In genomic region chr13:23377603-23378002, GRCh38 we compare ENCODE assay signal across 10 cellular contexts. TPM values are rescaled to one million over a fixed set of nuclear protein-coding genes. Genes with fewer than 3 reads are reported as not detected.
DNase-seq lines count a peak whose midpoint lies in the region; ATAC-seq and TF ChIP-seq lines count a peak whose summit lies in the region.
"Had no signal": no experiment of that assay in that cellular context is flagged by ENCODE, and none has a peak within 500 bp of the region (broad histone marks: within the 10 kb centered on the region; RNA-seq: fewer than 3 reads in every experiment).

No MANE protein-coding gene starts in this region.

- peaks cover 0 to 6% of the 10 kb centered on the region in 2 donors for H3K36me3 Mint-ChIP-seq in CD4-positive, alpha-beta memory T cell

- H3K27ac ChIP-seq in CD4-positive, alpha-beta memory T cell (ENCODE audit: low read depth, low read length): peak overlapping the region; percentile 16
- H3K27ac ChIP-seq in dorsolateral prefrontal cortex (peak overlapping the region; percentile 37 to 91 (median 77)), trophoblast cell (ENCODE audit: low read depth, low read length) (no peak overlapping the region), upper lobe of left lung (peak overlapping the region in 2 of 4 donors; percentile 31 to 49), thyroid gland (peak overlapping the region in 1 of 3 donors; percentile 7)

- POLR2A ChIA-PET in CD4-positive, alpha-beta memory T cell (lab: Charles Lee; ENCODE audit: partially characterized antibody): no interaction called here

- H3K27me3 Mint-ChIP-seq in CD4-positive, alpha-beta memory T cell: no peaks in the 10 kb centered on the region

- no peak overlapping the region for H2BK5ac ChIP-seq in trophoblast cell (ENCODE audit: low read depth, low read length, poor library complexity)

- H3K18ac ChIP-seq in trophoblast cell (ENCODE audit: low read length): no peak overlapping the region

- H4K91ac ChIP-seq in trophoblast cell (ENCODE audit: low read depth, low read length): no peak overlapping the region

- no peak for ATAC-seq in upper lobe of left lung (ENCODE audit: low FRiP score in 2 of 2)
- ATAC-seq in HG03342 (IDR thresholded peaks at IDR 0.05; ENCODE audit: unreplicated experiment): no peak
- ATAC-seq: left colon had no signal

- H2AFZ ChIP-seq in trophoblast cell (ENCODE audit: insufficient read depth, low read length, poor library complexity): no peak overlapping the region

- H3K14ac ChIP-seq in trophoblast cell (ENCODE audit: low read length): peak overlapping the region; percentile 7

- H3K36me3 ChIP-seq in CD4-positive, alpha-beta memory T cell (ENCODE audit: insufficient read depth, low read length): no peaks in the 10 kb centered on the region
- H3K36me3 ChIP-seq in trophoblast cell (ENCODE audit: control insufficient read depth in 1 of 2, insufficient read depth in 2 of 2, low read length in 2 of 2): peaks cover 0 to 2% of the 10 kb centered on the region in 2 experiments
- no peaks in the 10 kb centered on the region for H3K36me3 ChIP-seq in upper lobe of left lung
- H3K36me3 ChIP-seq in thyroid gland: no peaks in the 10 kb centered on the region

- H2BK120ac ChIP-seq in trophoblast cell (ENCODE audit: insufficient read depth, low read length, poor library complexity): no peak overlapping the region

- no peak overlapping the region for H3K23ac ChIP-seq in trophoblast cell (ENCODE audit: low read length)

- no CpG with 5 or more reads among the region's 7 CpGs for WGBS in trophoblast cell (ENCODE audit: extremely low coverage, insufficient coverage, insufficient read length)
- WGBS in upper lobe of left lung, 2 donors: 86 to 90% methylated on average over 7 of the region's 7 CpGs
- WGBS in thyroid gland, 2 donors: 78 to 83% methylated on average over 7 of the region's 7 CpGs

- no peak for TF ChIP-seq CTCF in dorsolateral prefrontal cortex (IDR thresholded peaks at IDR 0.05 in 54 of 56, conservative IDR thresholded peaks at IDR 0.05 in 2 of 56; ENCODE audit: low read depth in 1 of 56, partially characterized antibody in 56 of 56)
- TF ChIP-seq CTCF in upper lobe of left lung (IDR thresholded peaks at IDR 0.05): no peak
- TF ChIP-seq CTCF in thyroid gland (IDR thresholded peaks at IDR 0.05): no peak

- peaks cover 38 to 66% (median 57%) of the 10 kb centered on the region in 4 donors for H3K4me1 Mint-ChIP-seq in CD4-positive, alpha-beta memory T cell

- no peak for TF ChIP-seq POLR2A in upper lobe of left lung (IDR thresholded peaks at IDR 0.05)
- TF ChIP-seq POLR2A in thyroid gland (IDR thresholded peaks at IDR 0.05): no peak

- no peak overlapping the region for H4K8ac ChIP-seq in trophoblast cell (ENCODE audit: low read depth, low read length)

- no peaks in the 10 kb centered on the region for H3K27me3 ChIP-seq in CD4-positive, alpha-beta memory T cell (ENCODE audit: insufficient read depth, low read length)
- H3K27me3 ChIP-seq in dorsolateral prefrontal cortex (no peaks in the 10 kb centered on the region), trophoblast cell (ENCODE audit: insufficient read depth, low read length) (no peaks in the 10 kb centered on the region), upper lobe of left lung (no peaks in the 10 kb centered on the region), thyroid gland (no peaks in the 10 kb centered on the region)

- peaks cover 3% of the 10 kb centered on the region for H3K79me2 ChIP-seq in trophoblast cell (ENCODE audit: control insufficient read depth, insufficient read depth, low read length, poor library complexity)

- no peak overlapping the region for H4K12ac ChIP-seq in trophoblast cell (ENCODE audit: low read depth, low read length)

- peak overlapping the region in 4 of 7 donors; percentile 47 to 92 (median 89) for H3K27ac Mint-ChIP-seq in CD4-positive, alpha-beta memory T cell

- H3K4me3 ChIP-seq in CD4-positive, alpha-beta memory T cell (ENCODE audit: low read length in 2 of 2): no peak overlapping the region
- H3K4me3 ChIP-seq in dorsolateral prefrontal cortex (peak overlapping the region in 4 of 59 donors; percentile 2 to 16 (median 6)), trophoblast cell (ENCODE audit: low read depth, low read length) (no peak overlapping the region), upper lobe of left lung (no peak overlapping the region), thyroid gland (replicated peaks in 1 of 3) (no peak overlapping the region)

- H3K9me3 ChIP-seq in CD4-positive, alpha-beta memory T cell (ENCODE audit: control insufficient read depth in 1 of 2, low read length in 2 of 2): no peaks in the 10 kb centered on the region
- H3K9me3 ChIP-seq in trophoblast cell (ENCODE audit: insufficient read depth, low read depth, low read length) (peaks cover 4% of the 10 kb centered on the region), upper lobe of left lung (no peaks in the 10 kb centered on the region), thyroid gland (no peaks in the 10 kb centered on the region)

- no peak for TF ChIP-seq EP300 in upper lobe of left lung (IDR thresholded peaks at IDR 0.05)

- H3K79me1 ChIP-seq in trophoblast cell (ENCODE audit: low read length): peaks cover 7% of the 10 kb centered on the region

- H3K4me2 ChIP-seq in trophoblast cell (ENCODE audit: low read length): no peak overlapping the region

- intact Hi-C loops in CD4-positive, alpha-beta memory T cell (cut with micrococcal nuclease): loop anchor here (5.0 to 10.0 kb wide), 6 partner anchors 90 to 1920 kb away; partner anchors contain the start of genes FGF9, MICU2, MTMR6 and ZDHHC20
- intact Hi-C loops in dorsolateral prefrontal cortex (cut with DNase I) (loop anchor here (5.0 to 10.0 kb wide), 3 partner anchors 55 to 507 kb away; partner anchors contain the start of genes SACS (in 2 of the 2) and MIPEP (in 1 of the 2)), thyroid gland (cut with DNase I) (no loop called here)

- peak overlapping the region in 1 of 8 donors; percentile 39 for H3K4me3 Mint-ChIP-seq in CD4-positive, alpha-beta memory T cell

- no peak overlapping the region for H2BK12ac ChIP-seq in trophoblast cell (ENCODE audit: low read length)

- no peak overlapping the region for H3K4ac ChIP-seq in trophoblast cell (ENCODE audit: low read depth, low read length)

- no peak overlapping the region for H3K9ac ChIP-seq in trophoblast cell (ENCODE audit: low read length)

- H3K9me3 Mint-ChIP-seq in CD4-positive, alpha-beta memory T cell: no peaks in the 10 kb centered on the region

- H2AK5ac ChIP-seq in trophoblast cell (ENCODE audit: low read length): no peak overlapping the region

- H3K4me1 ChIP-seq in CD4-positive, alpha-beta memory T cell (ENCODE audit: insufficient read depth, low read length): peaks cover 55% of the 10 kb centered on the region
- H3K4me1 ChIP-seq in trophoblast cell (ENCODE audit: control insufficient read depth in 1 of 2, insufficient read depth in 2 of 2, low read length in 2 of 2) (peaks cover 2 to 11% of the 10 kb centered on the region in 2 experiments), upper lobe of left lung (peaks cover 3 to 25% (median 7%) of the 10 kb centered on the region in 4 donors), thyroid gland (peaks cover 4 to 13% of the 10 kb centered on the region in 2 donors)

- no peak for DNase-seq in CD4-positive, alpha-beta memory T cell
- DNase-seq in NCI-H446 treated with DMSO at 0.1 percent for 48 hours (lab: John Stamatoyannopoulos, UW): peak; percentile 69
- DNase-seq in dorsolateral prefrontal cortex: no peak
- no peak for DNase-seq in trophoblast cell
- DNase-seq in RKO (ENCODE audit: low spot score): no peak
- DNase-seq in upper lobe of left lung: no peak
- no peak for DNase-seq in thyroid gland
- DNase-seq: NCI-H748 treated with DMSO at 0.1 percent for 48 hours had no signal

- CTCF ChIA-PET in CD4-positive, alpha-beta memory T cell (lab: Charles Lee; ENCODE audit: partially characterized antibody): interaction anchor here (1.3 kb wide), 1 partner anchor 525 kb away, joined by 3 read pairs; no protein-coding TSS in a partner anchor

RNA-seq across cellular contexts. Expression of gene SACS, which starts 55.9 kb away (rescaled TPM):
- 10 to 100 TPM; 31.5 to 32.8 TPM for total RNA-seq in CD4-positive, alpha-beta memory T cell
- 1 to 10 TPM; 5.2 TPM for polyA plus RNA-seq in CD4-positive, alpha-beta memory T cell
- 10 to 100 TPM; 45.4 to 95.1 (median 74.8) TPM for total RNA-seq in dorsolateral prefrontal cortex
- 13.0 and 13.3 TPM in 2 replicates for polyA plus RNA-seq in trophoblast cell (2013)
- 10 to 100 TPM in 3 of 6 donors, 1 to 10 TPM in 3; 2.4 to 25.1 (median 9.7) TPM for total RNA-seq in upper lobe of left lung
- 1 to 10 TPM; 7.1 to 9.3 (median 8.3) TPM for total RNA-seq in thyroid gland
